8 cellular contexts compared by ENCODE assay signal in genomic region chr6:28137458-28138020, GRCh38. TPM values are rescaled to one million over a fixed set of nuclear protein-coding genes. Genes with fewer than 3 reads are reported as not detected.
DNase-seq lines count a peak whose midpoint lies in the region; ATAC-seq and TF ChIP-seq lines count a peak whose summit lies in the region.

No MANE protein-coding gene starts in this region.

- H3K4me3 ChIP-seq in AG04450 (ENCODE audit: low read depth, low read length) = peak overlapping the region; percentile 86
- peak overlapping the region; percentile 83 for H3K4me3 ChIP-seq in MM.1S (ENCODE audit: low read length)
- H3K4me3 ChIP-seq in fibroblast of villous mesenchyme (ENCODE audit: low read depth, low read length) = peak overlapping the region; percentile 78
- H3K4me3 ChIP-seq in osteoblast (ENCODE audit: insufficient read depth, low read length) = peak overlapping the region; percentile 86

- H3K36me3 Mint-ChIP-seq in activated CD8-positive, alpha-beta T cell treated with anti-CD3 and anti-CD28 coated beads for 36 hours (ENCODE audit: low read depth) = peaks cover 26% of the 10 kb centered on the region

- TF ChIP-seq CTCF in AG04450 (IDR thresholded peaks at IDR 0.05; ENCODE audit: low read depth, low read length) (no peak), MM.1S (IDR thresholded peaks at IDR 0.05; ENCODE audit: low read length) (no peak), fibroblast of villous mesenchyme (IDR thresholded peaks at IDR 0.05; ENCODE audit: insufficient read depth, low read depth, low read length) (no peak), osteoblast (IDR thresholded peaks at IDR 0.05; ENCODE audit: extremely low read depth, low read depth, low read length) (no peak)
- no peak for TF ChIP-seq CTCF in activated CD8-positive, alpha-beta T cell treated with anti-CD3 and anti-CD28 coated beads for 36 hours (IDR thresholded peaks at IDR 0.05)

- H3K79me2 ChIP-seq in MM.1S (ENCODE audit: low read length) (peaks cover 45% of the 10 kb centered on the region), osteoblast (ENCODE audit: insufficient read depth, low read length) (peaks cover 63% of the 10 kb centered on the region)

- DNase-seq in AG04450 (ENCODE audit: low read depth, low spot score) = no peak
- peak; percentile 20 for DNase-seq in MM.1S
- peak; percentile 31 for DNase-seq in activated CD8-positive, alpha-beta T cell treated with anti-CD3 and anti-CD28 coated beads for 36 hours
- no peak for DNase-seq in fibroblast of villous mesenchyme (ENCODE audit: low read depth)
- DNase-seq in osteoblast (ENCODE audit: insufficient read length, low spot score, missing footprints) = no peak
- DNase-seq in LoVo (ENCODE audit: low spot score) = no peak

- H3K27me3 Mint-ChIP-seq in activated CD8-positive, alpha-beta T cell treated with anti-CD3 and anti-CD28 coated beads for 36 hours = no peaks in the 10 kb centered on the region

- intact Hi-C loops in activated CD8-positive, alpha-beta T cell treated with anti-CD3 and anti-CD28 coated beads for 36 hours (cut with micrococcal nuclease) = loop anchor here (10.0 kb wide), 1 partner anchor 117 kb away; the partner anchor contains the start of genes NKAPL and ZKSCAN4

- H3K9ac ChIP-seq in MM.1S (ENCODE audit: low read length) = peak overlapping the region; percentile 78

- peak overlapping the region; percentile 75 for H3K4me2 ChIP-seq in MM.1S (ENCODE audit: low read depth, low read length)
- peak overlapping the region; percentile 91 for H3K4me2 ChIP-seq in osteoblast (ENCODE audit: insufficient read depth, low read length)

- H3K9me3 Mint-ChIP-seq in activated CD8-positive, alpha-beta T cell treated with anti-CD3 and anti-CD28 coated beads for 36 hours = no peaks in the 10 kb centered on the region

- H3K4me1 ChIP-seq in MM.1S (ENCODE audit: low read length) (peaks cover 19% of the 10 kb centered on the region), osteoblast (ENCODE audit: insufficient read depth, low read length) (peaks cover 20% of the 10 kb centered on the region)

- H3K27me3 ChIP-seq in AG04450 (ENCODE audit: control insufficient read depth, insufficient read depth, low read length) = no peaks in the 10 kb centered on the region
- no peaks in the 10 kb centered on the region for H3K27me3 ChIP-seq in MM.1S (replicated peaks; ENCODE audit: insufficient read depth, low read length)
- no peaks in the 10 kb centered on the region for H3K27me3 ChIP-seq in osteoblast (ENCODE audit: insufficient read depth, low read length)

- H3K9me3 ChIP-seq in AG04450 (ENCODE audit: control insufficient read depth, insufficient read depth, low read length) = no peaks in the 10 kb centered on the region; the same call in 1 of the 2 replicates
- H3K9me3 ChIP-seq in MM.1S (replicated peaks; ENCODE audit: insufficient read depth, low read length) = no peaks in the 10 kb centered on the region
- no peaks in the 10 kb centered on the region for H3K9me3 ChIP-seq in osteoblast (ENCODE audit: low read depth, low read length)

- no peaks in the 10 kb centered on the region for H4K20me1 ChIP-seq in MM.1S (ENCODE audit: insufficient read depth, low read length)
- H4K20me1 ChIP-seq in osteoblast (ENCODE audit: insufficient read depth, low read length) = no peaks in the 10 kb centered on the region

- H3K4me3 Mint-ChIP-seq in activated CD8-positive, alpha-beta T cell treated with anti-CD3 and anti-CD28 coated beads for 36 hours = peak overlapping the region; percentile 87

- peaks cover 13% of the 10 kb centered on the region for H3F3A ChIP-seq in MM.1S (ENCODE audit: insufficient read depth, low read length)

- POLR2A ChIA-PET in AG04450 (lab: Yijun Ruan, JAX) = interaction anchor here (0.6 to 1.5 kb wide), 2 partner anchors 33 to 218 kb away, joined by 3 to 6 read pairs; no protein-coding TSS in a partner anchor
- POLR2A ChIA-PET in activated CD8-positive, alpha-beta T cell treated with anti-CD3 and anti-CD28 coated beads for 36 hours (lab: Charles Lee) = interaction anchor here (0.8 to 3.4 kb wide), 11 partner anchors 12 to 323 kb away, joined by 3 to 15 read pairs (median 3); partner anchors contain the start of gene ZSCAN16

- peak overlapping the region; percentile 100 for H2AFZ ChIP-seq in MM.1S (ENCODE audit: low read length)
- peak overlapping the region; percentile 97 for H2AFZ ChIP-seq in osteoblast (ENCODE audit: low read length)

- H3K27ac ChIP-seq in AG04450 (ENCODE audit: low read depth, low read length) = peak overlapping the region; percentile 87
- peak overlapping the region; percentile 65; the same call in 1 of the 2 replicates for H3K27ac ChIP-seq in MM.1S (ENCODE audit: low read length)
- H3K27ac ChIP-seq in osteoblast (ENCODE audit: low read depth, low read length) = peak overlapping the region; percentile 89

- H3K9me2 ChIP-seq in MM.1S (replicated peaks; ENCODE audit: insufficient read depth, low read length) = no peaks in the 10 kb centered on the region

- peaks cover 57% of the 10 kb centered on the region for H3K4me1 Mint-ChIP-seq in activated CD8-positive, alpha-beta T cell treated with anti-CD3 and anti-CD28 coated beads for 36 hours (ENCODE audit: low read depth)

- CTCF ChIA-PET in AG04450 (lab: Charles Lee) = no interaction called here
- CTCF ChIA-PET in activated CD8-positive, alpha-beta T cell treated with anti-CD3 and anti-CD28 coated beads for 36 hours (lab: Charles Lee) = interaction anchor here (1.1 to 2.9 kb wide), 3 partner anchors 9 to 218 kb away, joined by 3 to 16 read pairs (median 3); no protein-coding TSS in a partner anchor

- peak overlapping the region; percentile 98 for H3K27ac Mint-ChIP-seq in activated CD8-positive, alpha-beta T cell treated with anti-CD3 and anti-CD28 coated beads for 36 hours

- ATAC-seq in GM18858 (IDR thresholded peaks at IDR 0.05; ENCODE audit: unreplicated experiment) (peak; percentile 38), HG03135 (IDR thresholded peaks at IDR 0.05; ENCODE audit: unreplicated experiment) (no peak)
- ATAC-seq in activated CD8-positive, alpha-beta T cell treated with anti-CD3 and anti-CD28 coated beads for 36 hours = peak; percentile 59

- no peaks in the 10 kb centered on the region for H3K36me3 ChIP-seq in MM.1S (replicated peaks; ENCODE audit: insufficient read depth, low read length)
- no peaks in the 10 kb centered on the region for H3K36me3 ChIP-seq in osteoblast (ENCODE audit: insufficient read depth, low read length)

RNA-seq across cellular contexts. Expression of gene ZKSCAN8, which starts 4.1 kb away (rescaled TPM):
- 11.5 and 15.0 TPM in 2 replicates for polyA plus RNA-seq in AG04450 (2011; rRNA removed)
- polyA minus RNA-seq in AG04450 (2011; rRNA and poly(A)+ RNA removed) = 30.4 and 33.3 TPM in 2 replicates
- 10 to 100 TPM; 18.9 to 20.3 TPM for total RNA-seq in activated CD8-positive, alpha-beta T cell treated with anti-CD3 and anti-CD28 coated beads for 36 hours
- 14.5 and 20.3 TPM in 2 replicates for total RNA-seq in fibroblast of villous mesenchyme
- 25.7 and 27.4 TPM in 2 replicates for total RNA-seq in osteoblast

RNA-seq across cellular contexts. Expression of gene ZSCAN16, which starts 13.1 kb away (rescaled TPM):
- polyA plus RNA-seq in AG04450 (2011; rRNA removed) = 2.7 and 3.2 TPM in 2 replicates
- polyA minus RNA-seq in AG04450 (2011; rRNA and poly(A)+ RNA removed) = 3.0 and 3.6 TPM in 2 replicates
- 1 to 10 TPM; 2.0 to 2.3 TPM for total RNA-seq in activated CD8-positive, alpha-beta T cell treated with anti-CD3 and anti-CD28 coated beads for 36 hours
- total RNA-seq in fibroblast of villous mesenchyme (2.2 and 3.2 TPM in 2 replicates), osteoblast (3.3 and 4.1 TPM in 2 replicates)

RNA-seq across cellular contexts. Expression of gene ZNF165, which starts 57.2 kb away (rescaled TPM):
- 0.14 and 0.15 TPM in 2 replicates for polyA plus RNA-seq in AG04450 (2011; rRNA removed)
- polyA minus RNA-seq in AG04450 (2011; rRNA and poly(A)+ RNA removed) = 0.17 and 0.18 TPM in 2 replicates
- 1 to 10 TPM; 3.5 to 3.6 TPM for total RNA-seq in activated CD8-positive, alpha-beta T cell treated with anti-CD3 and anti-CD28 coated beads for 36 hours
- total RNA-seq in fibroblast of villous mesenchyme (0.32 and 0.86 TPM in 2 replicates), osteoblast (0.36 and 1.2 TPM in 2 replicates)

Comparison
In these comparisons a context has a peak if more than half of its experiments do, and no peak if none do; other contexts are left out.
1. DNase-seq: peak in MM.1S (single experiment) and activated CD8-positive, alpha-beta T cell treated with anti-CD3 and anti-CD28 coated beads for 36 hours (single experiment); none in AG04450 (single experiment), fibroblast of villous mesenchyme (single experiment), osteoblast (single experiment) and LoVo (single experiment).
2. Peak in every context shown above with its lines, with median percentiles within 50 percentile points of each other: H3K27ac ChIP-seq and H3K4me3 ChIP-seq.